8 cellular contexts compared by ENCODE assay signal in the genomic region with DNA sequence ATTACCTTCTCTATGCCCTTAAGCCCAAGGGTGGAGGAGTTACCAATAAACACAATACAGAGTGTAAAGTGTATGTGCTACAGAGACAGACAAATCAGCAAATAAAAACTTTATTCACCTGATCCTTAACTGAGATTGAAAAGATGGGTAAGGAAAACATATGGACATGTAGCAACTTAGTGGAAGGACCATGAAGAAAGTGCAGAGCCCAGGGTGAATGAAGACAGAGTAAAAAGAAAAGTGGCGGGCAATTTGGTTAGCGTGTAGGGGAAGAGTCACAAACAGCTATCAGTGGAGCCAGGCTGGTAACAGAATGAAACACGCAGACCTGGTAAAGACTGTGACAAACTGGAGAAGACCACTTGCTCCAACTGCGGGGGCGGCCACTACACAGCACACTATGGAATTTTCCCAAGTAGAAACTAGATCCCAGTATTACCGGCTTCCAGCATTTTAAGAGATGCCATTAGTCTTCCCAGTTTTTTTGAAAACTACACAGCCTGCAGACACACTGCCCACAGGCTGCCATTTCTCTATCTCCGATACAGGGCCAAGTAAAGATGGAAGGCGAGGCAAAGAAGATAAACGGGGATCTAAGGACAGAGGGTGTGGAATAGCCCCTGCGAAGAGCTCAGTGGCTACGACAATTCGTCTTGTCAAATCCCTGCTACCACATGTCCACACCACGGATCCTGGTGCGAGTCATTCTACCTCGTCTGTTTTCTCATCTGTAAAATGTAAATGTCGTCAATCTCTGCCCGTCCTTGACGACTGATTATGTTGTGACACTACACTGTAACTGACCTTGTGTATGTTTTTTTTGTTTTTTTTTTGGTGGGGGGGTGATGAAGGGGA. TPM values are rescaled to one million over a fixed set of nuclear protein-coding genes. Genes with fewer than 3 reads are reported as not detected.
DNase-seq lines count a peak whose midpoint lies in the region; ATAC-seq, FAIRE-seq and TF ChIP-seq lines count a peak whose summit lies in the region.

No MANE protein-coding gene starts in this region.

- no peak for TF ChIP-seq CTCF in AG10803 (conservative IDR thresholded peaks at IDR 0.05; ENCODE audit: low read length)
- TF ChIP-seq CTCF in hepatocyte (IDR thresholded peaks at IDR 0.05; ENCODE audit: poor library complexity), result no peak

- H2AFZ ChIP-seq in hepatocyte, result peak overlapping the region; percentile 57

- peak overlapping the region; percentile 96 for H3K27ac ChIP-seq in hepatocyte
- H3K27ac ChIP-seq in small intestine (ENCODE audit: low read depth in 1 of 2, low read length in 1 of 2), result peak overlapping the region; percentile 87 to 97

- H3K9me3 Mint-ChIP-seq in activated naive CD4-positive, alpha-beta T cell treated with anti-CD3 and anti-CD28 coated beads, Interleukin-2, amount 50 U/mL, for 72 hours, result peaks cover 4 to 5% of the 10 kb centered on the region in 2 donors

- peak overlapping the region; percentile 98 to 99 for H3K27ac Mint-ChIP-seq in activated naive CD4-positive, alpha-beta T cell treated with anti-CD3 and anti-CD28 coated beads, Interleukin-2, amount 50 U/mL, for 72 hours

- peak; percentile 15 for DNase-seq in AG10803 (ENCODE audit: low read depth)
- no peak for DNase-seq in activated naive CD4-positive, alpha-beta T cell treated with anti-CD3 and anti-CD28 coated beads, Interleukin-2, amount 50 U/mL, for 72 hours (ENCODE audit: low spot score in 2 of 2)
- DNase-seq in hepatocyte (ENCODE audit: low spot score), result peak; percentile 24
- DNase-seq in small intestine, result peak; percentile 29
- DNase-seq in NCI-H146 treated with DMSO at 0.1 percent for 48 hours (lab: John Stamatoyannopoulos, UW; ENCODE audit: unreplicated experiment), result no peak
- DNase-seq in head of caudate nucleus, result no peak

- peak overlapping the region; percentile 88 for H3K4me3 ChIP-seq in AG10803 (ENCODE audit: low read length)
- peak overlapping the region; percentile 82 for H3K4me3 ChIP-seq in hepatocyte
- H3K4me3 ChIP-seq in small intestine (ENCODE audit: low read depth in 1 of 2, low read length in 2 of 2), result peak overlapping the region; percentile 80 to 100

- H3K4me2 ChIP-seq in hepatocyte, result peak overlapping the region; percentile 96

- H3K4me1 ChIP-seq in hepatocyte (ENCODE audit: insufficient read depth) (peaks cover 12% of the 10 kb centered on the region), small intestine (ENCODE audit: control insufficient read depth in 2 of 2, insufficient read depth in 1 of 2, low read depth in 1 of 2, low read length in 1 of 2) (peaks cover 0 to 8% of the 10 kb centered on the region in 2 donors)

- ATAC-seq in HG03159 (IDR thresholded peaks at IDR 0.05; ENCODE audit: unreplicated experiment) (peak; percentile 3), HG03460 (IDR thresholded peaks at IDR 0.05; ENCODE audit: unreplicated experiment) (no peak)
- ATAC-seq in activated naive CD4-positive, alpha-beta T cell treated with anti-CD3 and anti-CD28 coated beads, Interleukin-2, amount 50 U/mL, for 72 hours, result peak in 1 of 2 donors; percentile 13

- H3K9me2 ChIP-seq in hepatocyte (replicated peaks; ENCODE audit: insufficient read depth), result no peaks in the 10 kb centered on the region

- no peak for FAIRE-seq in small intestine (lab: Jason Lieb, UNC)

- H3K27me3 ChIP-seq in hepatocyte (no peaks in the 10 kb centered on the region), small intestine (ENCODE audit: control insufficient read depth in 2 of 2, insufficient read depth in 2 of 2, low read length in 2 of 2) (no peaks in the 10 kb centered on the region)

- H3K36me3 Mint-ChIP-seq in activated naive CD4-positive, alpha-beta T cell treated with anti-CD3 and anti-CD28 coated beads, Interleukin-2, amount 50 U/mL, for 72 hours, result peaks cover 21 to 30% of the 10 kb centered on the region in 2 donors

- H3K9me3 ChIP-seq in hepatocyte (ENCODE audit: low read depth) (no peaks in the 10 kb centered on the region), small intestine (ENCODE audit: control insufficient read depth, low read depth) (no peaks in the 10 kb centered on the region)

- 25% methylated on average over 18 of the region's 18 CpGs for WGBS in hepatocyte (ENCODE audit: low lambda C conversion rate, missing lambda C conversion rate)
- WGBS in small intestine, 3 donors, result 14 to 28% (median 18%) methylated on average over 18 of the region's 18 CpGs

- H3K79me2 ChIP-seq in hepatocyte, result peaks cover 57% of the 10 kb centered on the region

- H4K20me1 ChIP-seq in hepatocyte (ENCODE audit: insufficient read depth, poor library complexity, severe bottlenecking), result peaks cover 39% of the 10 kb centered on the region

- intact Hi-C loops in head of caudate nucleus (cut with DNase I), result no loop called here

- H3K36me3 ChIP-seq in hepatocyte (replicated peaks; ENCODE audit: insufficient read depth, low read depth) (no peaks in the 10 kb centered on the region), small intestine (ENCODE audit: control insufficient read depth in 2 of 2, insufficient read depth in 2 of 2, low read length in 2 of 2) (no peaks in the 10 kb centered on the region)

RNA-seq across cellular contexts. Expression of a gene that starts 1.2 kb away (rescaled TPM):
- total RNA-seq in activated naive CD4-positive, alpha-beta T cell treated with anti-CD3 and anti-CD28 coated beads, Interleukin-2, amount 50 U/mL, for 72 hours, result 10 to 100 TPM; 42.1 to 46.2 TPM
- 43.5 and 45.0 TPM in 2 replicates for total RNA-seq in hepatocyte
- polyA plus RNA-seq in hepatocyte (73.3 and 79.0 TPM in 2 replicates), small intestine (10 to 100 TPM; 75.7 to 89.2 (median 85.0) TPM)

Comparison
In these comparisons a context has a peak if more than half of its experiments do, and no peak if none do; other contexts are left out.
1. DNase-seq: peak in AG10803 (single experiment), hepatocyte (single experiment) and small intestine (single experiment); none in activated naive CD4-positive, alpha-beta T cell treated with anti-CD3 and anti-CD28 coated beads, Interleukin-2, amount 50 U/mL, for 72 hours (0 of 2), NCI-H146 treated with DMSO at 0.1 percent for 48 hours (single experiment) and head of caudate nucleus (0 of 42).
2. Peak in every context shown above with its lines, with median percentiles within 50 percentile points of each other: H3K4me3 ChIP-seq.